14 cellular contexts compared by ENCODE assay signal in the genomic region with DNA sequence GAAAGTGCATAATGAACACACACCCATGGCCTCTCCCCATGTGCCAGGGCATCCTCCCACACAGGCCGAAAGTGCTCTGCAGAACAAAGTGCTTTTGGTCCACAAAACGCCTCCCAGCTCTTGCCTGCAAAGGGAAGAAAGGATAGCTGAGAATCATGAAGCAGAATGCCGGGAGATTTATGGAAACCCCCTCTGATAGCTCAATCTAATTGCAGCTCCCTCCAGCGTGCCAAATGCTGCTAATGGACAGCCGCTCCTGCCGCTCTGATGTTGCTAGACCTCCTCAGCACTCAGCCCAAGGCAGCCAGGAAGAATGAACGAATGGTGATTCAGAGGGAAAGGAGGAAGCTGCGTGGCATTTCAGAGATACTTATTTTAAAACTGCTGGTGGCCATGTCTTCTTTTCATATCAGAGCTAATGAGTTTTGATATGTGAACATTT.
DNase-seq lines count a peak whose midpoint lies in the region; ATAC-seq and TF ChIP-seq lines count a peak whose summit lies in the region.
"Had no signal": no experiment of that assay in that cellular context is flagged by ENCODE, and none has a peak within 500 bp of the region (broad histone marks: within the 10 kb centered on the region; RNA-seq: fewer than 3 reads in every experiment).

No MANE protein-coding gene starts in this region.

- H2AFZ ChIP-seq in H9 (ENCODE audit: low read length), result no peak overlapping the region

- no peaks in the 10 kb centered on the region for H3K36me3 ChIP-seq in spleen
- H3K36me3 ChIP-seq: sigmoid colon, thoracic aorta had no signal

- no peaks in the 10 kb centered on the region for H3K79me1 ChIP-seq in H9 (ENCODE audit: insufficient read depth, low read depth, low read length, poor library complexity, severe bottlenecking)

- DNase-seq in H9 (peak; percentile 25), fibroblast of mammary gland (ENCODE audit: low read depth) (peak; percentile 62), retina (peak; percentile 56), spleen (no peak), NCI-H2171 (lab: John Stamatoyannopoulos, UW) (no peak)
- no peak for DNase-seq in effector memory CD8-positive, alpha-beta T cell
- DNase-seq: activated B cell treated with CpG ODN at 0.5 μM for 24 hours, activated T-cell treated with anti-CD3 and anti-CD28 coated beads for 4 hours, erythroblast, Kasumi-1, NCI-H446, sigmoid colon had no signal

- H3K4me3 Mint-ChIP-seq in H9, result peak overlapping the region in 1 of 2 experiments; percentile 40; a peak in 1 of 5 replicates
- H3K4me3 Mint-ChIP-seq in effector memory CD8-positive, alpha-beta T cell, result no peak overlapping the region
- H3K4me3 Mint-ChIP-seq: activated B cell treated with CpG ODN at 0.5 μM for 24 hours had no signal

- H2BK120ac ChIP-seq in H9 (ENCODE audit: low read depth, low read length, poor library complexity, severe bottlenecking), result no peak overlapping the region

- H3K4me1 ChIP-seq in H9 (ENCODE audit: insufficient read depth, low read length) (no peaks in the 10 kb centered on the region; the same call in 1 of the 2 replicates), spleen (peaks cover 0 to 12% (median 5%) of the 10 kb centered on the region in 6 donors)

- H3K9me3 ChIP-seq in H9 (ENCODE audit: control insufficient read depth, low read depth, low read length) (no peaks in the 10 kb centered on the region), spleen (no peaks in the 10 kb centered on the region)
- H3K9me3 ChIP-seq: sigmoid colon, thoracic aorta had no signal

- H2BK5ac ChIP-seq in H9 (ENCODE audit: insufficient read length, low read length), result no peak overlapping the region

- no peak overlapping the region for H3K9ac ChIP-seq in H9 (ENCODE audit: extremely low read depth, insufficient read length, low read length)

- peaks cover 25 to 32% of the 10 kb centered on the region in 2 experiments for H3K4me1 Mint-ChIP-seq in H9
- peaks cover 3 to 4% of the 10 kb centered on the region in 2 donors for H3K4me1 Mint-ChIP-seq in effector memory CD8-positive, alpha-beta T cell (ENCODE audit: low read depth in 2 of 2)
- H3K4me1 Mint-ChIP-seq: activated B cell treated with CpG ODN at 0.5 μM for 24 hours had no signal

- no peak overlapping the region for H4K91ac ChIP-seq in H9 (ENCODE audit: insufficient read length, low read depth, low read length)

- H3K4ac ChIP-seq in H9 (ENCODE audit: low read depth, low read length), result no peak overlapping the region

- H3K9me3 Mint-ChIP-seq in H9, result no peaks in the 10 kb centered on the region
- H3K9me3 Mint-ChIP-seq in effector memory CD8-positive, alpha-beta T cell, result no peaks in the 10 kb centered on the region
- H3K9me3 Mint-ChIP-seq: activated B cell treated with CpG ODN at 0.5 μM for 24 hours had no signal

- H3K4me2 ChIP-seq in H9 (ENCODE audit: insufficient read depth, insufficient read length, low read length), result no peak overlapping the region

- no peak overlapping the region for H3K56ac ChIP-seq in H9 (ENCODE audit: insufficient read length, low read depth, low read length)

- H3T11ph ChIP-seq in H9 (ENCODE audit: low read length), result no peak overlapping the region

- H3K27ac ChIP-seq in H9 (ENCODE audit: insufficient read length, low read depth, low read length), result no peak overlapping the region
- H3K27ac ChIP-seq in spleen, result no peak overlapping the region
- H3K27ac ChIP-seq: sigmoid colon, thoracic aorta had no signal

- peaks cover 12% of the 10 kb centered on the region for H3K23me2 ChIP-seq in H9 (ENCODE audit: insufficient read length, low read depth, low read length, poor library complexity, severe bottlenecking)

- no peak overlapping the region for H4K8ac ChIP-seq in H9 (replicated peaks; ENCODE audit: insufficient read length, low read depth, low read length)

- no peak for TF ChIP-seq POLR2A in spleen (IDR thresholded peaks at IDR 0.05)

- no peak overlapping the region for H3K27ac Mint-ChIP-seq in H9
- H3K27ac Mint-ChIP-seq in effector memory CD8-positive, alpha-beta T cell, result no peak overlapping the region
- H3K27ac Mint-ChIP-seq: activated B cell treated with CpG ODN at 0.5 μM for 24 hours had no signal

- H3K36me3 Mint-ChIP-seq in H9 (ENCODE audit: insufficient read depth in 1 of 3, low read depth in 3 of 3), result peaks cover 0 to 8% (median 2%) of the 10 kb centered on the region in 3 experiments; a peak in 2 of 7 replicates
- no peaks in the 10 kb centered on the region for H3K36me3 Mint-ChIP-seq in effector memory CD8-positive, alpha-beta T cell (ENCODE audit: insufficient read depth)

- H4K20me1 ChIP-seq in H9 (ENCODE audit: control insufficient read depth, insufficient read depth, insufficient read length), result no peaks in the 10 kb centered on the region

- H3K79me2 ChIP-seq in H9 (ENCODE audit: insufficient read depth, low read length), result no peaks in the 10 kb centered on the region

- H3K27me3 ChIP-seq in H9 (ENCODE audit: insufficient read depth, low read length) (no peaks in the 10 kb centered on the region), spleen (replicated peaks in 1 of 7) (peaks cover 0 to 51% (median 14%) of the 10 kb centered on the region in 7 donors)

- TF ChIP-seq CTCF in H9 (conservative IDR thresholded peaks at IDR 0.05) (no peak), fibroblast of mammary gland (conservative IDR thresholded peaks at IDR 0.05; ENCODE audit: control insufficient read depth, insufficient read depth, low read depth, low read length) (no peak), spleen (IDR thresholded peaks at IDR 0.05 in 8 of 11, conservative IDR thresholded peaks at IDR 0.05 in 3 of 11) (no peak)

- H3K27me3 Mint-ChIP-seq in H9 (ENCODE audit: low read depth), result peaks cover 7% of the 10 kb centered on the region
- peaks cover 18 to 39% of the 10 kb centered on the region in 2 donors for H3K27me3 Mint-ChIP-seq in effector memory CD8-positive, alpha-beta T cell

- no peak overlapping the region for H2BK12ac ChIP-seq in H9 (ENCODE audit: insufficient read length, low read depth, low read length)

- H3K4me3 ChIP-seq in fibroblast of mammary gland (ENCODE audit: control insufficient read depth, low read depth, low read length), result no peak overlapping the region
- no peak overlapping the region for H3K4me3 ChIP-seq in spleen
- H3K4me3 ChIP-seq: sigmoid colon, thoracic aorta had no signal

- no peak overlapping the region for H2BK15ac ChIP-seq in H9 (ENCODE audit: low read depth, low read length)

- H2BK20ac ChIP-seq in H9 (ENCODE audit: low read depth, low read length, poor library complexity, severe bottlenecking), result no peak overlapping the region

- H3K23ac ChIP-seq in H9 (ENCODE audit: insufficient read length, low read depth, low read length), result no peak overlapping the region

- no peak overlapping the region for H3K18ac ChIP-seq in H9 (ENCODE audit: insufficient read length, low read depth, low read length)

- no peak overlapping the region for H4K5ac ChIP-seq in H9 (ENCODE audit: insufficient read length, low read depth, low read length)

- ATAC-seq in SK-N-SH treated with all-trans-retinoic acid at 6 μM for 48 hours, result peak; percentile 83
- ATAC-seq in effector memory CD8-positive, alpha-beta T cell (replicated peaks), result no peak

- H2AK5ac ChIP-seq in H9 (ENCODE audit: insufficient read length, low read length), result no peak overlapping the region

- no CpG with 5 or more reads among the region's 8 CpGs for WGBS in H9 (ENCODE audit: extremely low coverage, insufficient read length, low lambda C conversion rate)
- 51 to 68% (median 55%) methylated on average over 8 of the region's 8 CpGs for WGBS in spleen, 5 donors

- no peak overlapping the region for H3K14ac ChIP-seq in H9 (ENCODE audit: insufficient read depth, low read length)

- intact Hi-C loops in spleen (cut with DNase I; ENCODE audit: low total_unique reads), result no loop called here

TF ChIP-seq in SK-N-SH treated with all-trans-retinoic acid at 6 μM for 48 hours, 23 proteins besides CTCF, POLR2A, EP300 and RAD21:
- TF ChIP-seq TCF4 (CRISPR knock-in tag; IDR thresholded peaks at IDR 0.05; ENCODE audit: borderline replicate concordance), result no peak
- TF ChIP-seq ESRRG (CRISPR knock-in tag; IDR thresholded peaks at IDR 0.05), result no peak
- peak; percentile 33; the same call in 1 of the 2 replicates for TF ChIP-seq ISL1 (CRISPR knock-in tag; IDR thresholded peaks at IDR 0.05)
- no peak for TF ChIP-seq PPARA (CRISPR knock-in tag; IDR thresholded peaks at IDR 0.05; ENCODE audit: borderline replicate concordance)

Comparison
In these comparisons a context has a peak if more than half of its experiments do, and no peak if none do; other contexts are left out.
1. DNase-seq: peak in H9 (single experiment), fibroblast of mammary gland (single experiment) and retina (single experiment); none in spleen (single experiment), NCI-H2171 (single experiment) and effector memory CD8-positive, alpha-beta T cell (0 of 3).